Comparison of ENCODE assay signal across 11 cellular contexts in genomic region chr14:77565289-77566081, GRCh38. TPM values are rescaled to one million over a fixed set of nuclear protein-coding genes. Genes with fewer than 3 reads are reported as not detected.
DNase-seq lines count a peak whose midpoint lies in the region; ATAC-seq and TF ChIP-seq lines count a peak whose summit lies in the region.
"Had no signal": no experiment of that assay in that cellular context is flagged by ENCODE, and none has a peak within 500 bp of the region (broad histone marks: within the 10 kb centered on the region; RNA-seq: fewer than 3 reads in every experiment).

No MANE protein-coding gene starts in this region.

- TF ChIP-seq CTCF in testis (IDR thresholded peaks at IDR 0.05) (no peak), SK-N-SH (IDR thresholded peaks at IDR 0.05) (no peak)

- 32 to 39% methylated on average over 9 of the region's 9 CpGs for WGBS in testis, 2 donors
- WGBS in SK-N-SH (ENCODE audit: low lambda C conversion rate) = 84% methylated on average over 9 of the region's 9 CpGs

- peak; percentile 35 for ATAC-seq in T-helper 17 cell
- ATAC-seq in left ventricle myocardium superior = peak; percentile 52

- no peak overlapping the region for H3K9ac ChIP-seq in SK-N-SH

- H3K9me3 Mint-ChIP-seq in activated naive CD4-positive, alpha-beta T cell treated with anti-CD3 and anti-CD28 coated beads, Interleukin-2, amount 50 U/mL, for 24 hours = no peaks in the 10 kb centered on the region
- H3K9me3 Mint-ChIP-seq: stimulated activated naive CD8-positive, alpha-beta T cell treated with anti-CD3 and anti-CD28 coated beads, Interleukin-15, Interleukin-2, amounts not matched to agents 100 ng/mL and 50 ng/mL, for 24 hours had no signal

- H3K27ac Mint-ChIP-seq in activated naive CD4-positive, alpha-beta T cell treated with anti-CD3 and anti-CD28 coated beads, Interleukin-2, amount 50 U/mL, for 24 hours = peak overlapping the region; percentile 25
- no peak overlapping the region for H3K27ac Mint-ChIP-seq in T-helper 17 cell
- H3K27ac Mint-ChIP-seq: stimulated activated naive CD8-positive, alpha-beta T cell treated with anti-CD3 and anti-CD28 coated beads, Interleukin-15, Interleukin-2, amounts not matched to agents 100 ng/mL and 50 ng/mL, for 24 hours had no signal

- no peaks in the 10 kb centered on the region for H4K20me1 ChIP-seq in SK-N-SH (ENCODE audit: insufficient read depth)

- H3K27ac ChIP-seq in testis (peak overlapping the region; percentile 61 to 77), SK-N-SH (ENCODE audit: low read depth in 2 of 2, low read length in 1 of 2) (no peak overlapping the region)
- H3K27ac ChIP-seq: SJSA1 had no signal

- H3K4me3 Mint-ChIP-seq in activated naive CD4-positive, alpha-beta T cell treated with anti-CD3 and anti-CD28 coated beads, Interleukin-2, amount 50 U/mL, for 24 hours = no peak overlapping the region
- H3K4me3 Mint-ChIP-seq in T-helper 17 cell = peak overlapping the region; percentile 50
- H3K4me3 Mint-ChIP-seq: stimulated activated naive CD8-positive, alpha-beta T cell treated with anti-CD3 and anti-CD28 coated beads, Interleukin-15, Interleukin-2, amounts not matched to agents 100 ng/mL and 50 ng/mL, for 24 hours had no signal

- H3K79me2 ChIP-seq in SK-N-SH (ENCODE audit: insufficient read depth) = peaks cover 63% of the 10 kb centered on the region

- no peak for TF ChIP-seq EP300 in SK-N-SH (IDR thresholded peaks at IDR 0.05; ENCODE audit: borderline replicate concordance in 1 of 2, low read depth in 1 of 2, low read length in 1 of 2)

- CTCF ChIA-PET in SK-N-SH (lab: Yijun Ruan, JAX) = interaction anchor here (1.4 kb wide), 2 partner anchors 10 to 12 kb away, joined by 4 to 5 read pairs; no protein-coding TSS in a partner anchor

- H3K4me3 ChIP-seq in testis (peak overlapping the region in 1 of 2 donors; percentile 34), SK-N-SH (ENCODE audit: low read depth in 2 of 2, low read length in 1 of 2) (no peak overlapping the region)
- H3K4me3 ChIP-seq: SJSA1 had no signal

- no peak for TF ChIP-seq RAD21 in SK-N-SH (IDR thresholded peaks at IDR 0.05; ENCODE audit: low read length)

- POLR2A ChIA-PET in SK-N-SH (lab: Yijun Ruan, JAX) = no interaction called here

- TF ChIP-seq POLR2A in testis (IDR thresholded peaks at IDR 0.05) = no peak

- peaks cover 6% of the 10 kb centered on the region for H3F3A ChIP-seq in SK-N-SH (replicated peaks; ENCODE audit: insufficient read depth)

- no peak overlapping the region for H3K4me2 ChIP-seq in SK-N-SH

- intact Hi-C loops in left ventricle myocardium superior (cut with micrococcal nuclease) (no loop called here), testis (cut with DNase I; ENCODE audit: low total_unique reads) (no loop called here)

- H2AFZ ChIP-seq in SK-N-SH (ENCODE audit: low read depth) = no peak overlapping the region

- H3K9me3 ChIP-seq in T-helper 17 cell (ENCODE audit: control insufficient read depth, low read length, poor library complexity, severe bottlenecking) = no peaks in the 10 kb centered on the region
- H3K9me3 ChIP-seq in testis = no peaks in the 10 kb centered on the region
- H3K9me3 ChIP-seq in SK-N-SH = no peaks in the 10 kb centered on the region
- H3K9me3 ChIP-seq: SJSA1 had no signal

- DNase-seq in activated naive CD4-positive, alpha-beta T cell treated with anti-CD3 and anti-CD28 coated beads, Interleukin-2, amount 50 U/mL, for 16 hours = no peak
- no peak for DNase-seq in T-helper 17 cell
- no peak for DNase-seq in left ventricle myocardium superior
- no peak for DNase-seq in testis
- DNase-seq in stimulated activated CD8-positive, alpha-beta memory T cell treated with anti-CD3 and anti-CD28 coated beads, Interleukin-4, amount 100 ng/mL, for 48 hours = no peak
- no peak for DNase-seq in SK-N-SH
- no peak for DNase-seq in COLO829 (ENCODE audit: low spot score)
- DNase-seq: NCI-H187 treated with DMSO at 0.1 percent for 48 hours had no signal

- H3K36me3 Mint-ChIP-seq in activated naive CD4-positive, alpha-beta T cell treated with anti-CD3 and anti-CD28 coated beads, Interleukin-2, amount 50 U/mL, for 24 hours = peaks cover 14% of the 10 kb centered on the region
- H3K36me3 Mint-ChIP-seq in T-helper 17 cell (ENCODE audit: low read depth) = peaks cover 2% of the 10 kb centered on the region

- peaks cover 5% of the 10 kb centered on the region for H3K4me1 Mint-ChIP-seq in activated naive CD4-positive, alpha-beta T cell treated with anti-CD3 and anti-CD28 coated beads, Interleukin-2, amount 50 U/mL, for 24 hours
- H3K4me1 Mint-ChIP-seq in T-helper 17 cell = peaks cover 8% of the 10 kb centered on the region

- no peaks in the 10 kb centered on the region for H3K27me3 ChIP-seq in testis
- H3K27me3 ChIP-seq in SK-N-SH (ENCODE audit: insufficient read depth) = no peaks in the 10 kb centered on the region
- H3K27me3 ChIP-seq: SJSA1 had no signal

- no peaks in the 10 kb centered on the region for H3K27me3 Mint-ChIP-seq in activated naive CD4-positive, alpha-beta T cell treated with anti-CD3 and anti-CD28 coated beads, Interleukin-2, amount 50 U/mL, for 24 hours
- H3K27me3 Mint-ChIP-seq in T-helper 17 cell = no peaks in the 10 kb centered on the region
- H3K27me3 Mint-ChIP-seq: stimulated activated naive CD8-positive, alpha-beta T cell treated with anti-CD3 and anti-CD28 coated beads, Interleukin-15, Interleukin-2, amounts not matched to agents 100 ng/mL and 50 ng/mL, for 24 hours had no signal

- H3K4me1 ChIP-seq in testis (peaks cover 13% of the 10 kb centered on the region), SK-N-SH (ENCODE audit: control insufficient read depth in 1 of 2, insufficient read depth in 2 of 2, low read depth in 1 of 2, low read length in 1 of 2) (0 out of 4 replicates have a peak, but pooled peaks cover 0 to under 1% of the 10 kb centered on the region in 2 experiments)
- H3K4me1 ChIP-seq: SJSA1 had no signal

- H3K9me2 ChIP-seq in SK-N-SH = no peaks in the 10 kb centered on the region

- H3K36me3 ChIP-seq in testis (ENCODE audit: low read depth, missing control alignments) (no peaks in the 10 kb centered on the region), SK-N-SH (replicated peaks in 1 of 2; ENCODE audit: control insufficient read depth in 1 of 2, insufficient read depth in 2 of 2, low read length in 1 of 2) (peaks cover 16 to 47% of the 10 kb centered on the region in 2 experiments)

TF ChIP-seq in SK-N-SH, 30 proteins besides CTCF, POLR2A, EP300 and RAD21:
- TF ChIP-seq ZBTB33 (IDR thresholded peaks at IDR 0.05; ENCODE audit: borderline replicate concordance, low read depth) (no peak), TCF12 (IDR thresholded peaks at IDR 0.05) (no peak), TAF1 (IDR thresholded peaks at IDR 0.05; ENCODE audit: borderline replicate concordance, low read depth, low read length) (no peak)

RNA-seq across cellular contexts. Expression of gene SPTLC2, which starts 51.0 kb away (rescaled TPM):
- 10 to 100 TPM; 22.0 to 22.3 TPM for total RNA-seq in T-helper 17 cell
- total RNA-seq in left ventricle myocardium superior = 10.9 TPM
- 10 to 100 TPM; 21.5 to 24.5 TPM for total RNA-seq in testis
- 11.1 TPM for polyA plus RNA-seq in testis (ENCODE audit: insufficient read depth, low read depth, low replicate concordance)
- polyA plus RNA-seq in SK-N-SH (2012; rRNA removed) = 10.2 and 14.4 TPM in 2 replicates
- 15.6 and 17.0 TPM in 2 replicates for polyA plus RNA-seq in SK-N-SH (2012; cell fraction: cytosol; rRNA removed)
- 6.9 and 10.0 TPM in 2 replicates for polyA plus RNA-seq in SK-N-SH (2012; cell fraction: nucleus; rRNA removed)

Comparison
In these comparisons a context has a peak if more than half of its experiments do, and no peak if none do; other contexts are left out.
1. H3K27ac ChIP-seq: peak in testis (2 of 2); none in SK-N-SH (0 of 2).